In the genomic region with DNA sequence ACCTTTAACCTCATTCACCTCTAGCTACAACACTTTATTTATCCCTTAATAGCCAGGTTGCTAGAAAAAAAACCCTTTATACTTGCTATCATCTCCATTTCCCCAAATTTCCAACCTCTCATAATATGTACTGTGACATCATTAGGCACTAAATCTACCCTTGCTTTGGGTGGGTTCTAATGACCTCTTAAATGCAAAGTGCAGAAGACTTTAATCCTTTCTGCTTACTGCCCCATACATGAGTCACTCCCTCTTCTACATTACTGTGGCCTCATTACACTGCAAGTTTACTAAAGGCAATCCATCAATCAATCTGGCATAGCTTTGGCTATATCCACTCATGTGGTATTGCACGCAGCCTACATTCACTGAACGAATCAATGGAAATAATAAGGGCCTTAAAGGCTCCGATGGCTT, we compare ENCODE assay signal across 23 cellular contexts.
DNase-seq lines count a peak whose midpoint lies in the region; ATAC-seq, FAIRE-seq and TF ChIP-seq lines count a peak whose summit lies in the region.
"Had no signal": no experiment of that assay in that cellular context is flagged by ENCODE, and none has a peak within 500 bp of the region (broad histone marks: within the 10 kb centered on the region; RNA-seq: fewer than 3 reads in every experiment).

No MANE protein-coding gene starts in this region.

- no peaks in the 10 kb centered on the region for H3K9me3 Mint-ChIP-seq in MCF 10A (ENCODE audit: unreplicated experiment)
- H3K9me3 Mint-ChIP-seq: activated CD8-positive, alpha-beta T cell treated with anti-CD3 and anti-CD28 coated beads for 36 hours; activated T-cell treated with anti-CD3 and anti-CD28 coated beads, Interleukin-2, amount 50 U/mL, for 24 hours; stimulated activated effector memory CD8-positive, alpha-beta T cell treated with anti-CD3 and anti-CD28 coated beads, Interleukin-12 subunit alpha, Interleukin-12 subunit beta, amount 100 ng/mL, for 72 hours had no signal

- H3K36me3 ChIP-seq in HepG2 (replicated peaks in 1 of 2; ENCODE audit: control insufficient read depth in 1 of 2, insufficient read depth in 2 of 2, low read length in 2 of 2) (no peaks in the 10 kb centered on the region), right lobe of liver (no peaks in the 10 kb centered on the region)
- H3K36me3 ChIP-seq: colonic mucosa, thyroid gland had no signal

- TF ChIP-seq POLR2A in HepG2 (IDR thresholded peaks at IDR 0.05; ENCODE audit: insufficient read depth in 1 of 2, low read depth in 2 of 2, low read length in 2 of 2) (no peak), right lobe of liver (IDR thresholded peaks at IDR 0.05) (no peak)

- H4K20me1 ChIP-seq in HepG2 (ENCODE audit: insufficient read depth, low read length), result no peaks in the 10 kb centered on the region
- H4K20me1 ChIP-seq: BLaER1 treated with 17β-estradiol and CSF1 and Interleukin-3, amounts not matched to agents 10 nM and 100 nM had no signal

- H3K27ac ChIP-seq in HepG2 (ENCODE audit: extremely low read length, insufficient read depth, low read length) (no peak overlapping the region), right lobe of liver (no peak overlapping the region)
- H3K27ac ChIP-seq: body of pancreas, colonic mucosa had no signal

- DNase-seq in HepG2 (ENCODE audit: low spot score) (no peak), right lobe of liver (no peak), RCC 7860 (ENCODE audit: low spot score) (peak; percentile 26), fibroblast of mammary gland (ENCODE audit: low read depth) (peak; percentile 44), MCF 10A (ENCODE audit: unreplicated experiment) (no peak), KG1 (lab: John Stamatoyannopoulos, UW) (no peak), ACHN (no peak)
- DNase-seq: 8988T; activated CD8-positive, alpha-beta T cell treated with anti-CD3 and anti-CD28 coated beads for 36 hours; activated naive CD4-positive, alpha-beta T cell treated with anti-CD3 and anti-CD28 coated beads, Interleukin-2, amount 10 ng/mL, durations not matched to agents 7 days and 5 days; activated T-cell treated with anti-CD3 and anti-CD28 coated beads, Interleukin-2, amount 50 U/mL, for 24 hours; body of pancreas; colonic mucosa; left colon; NCI-H1048; NCI-H2107; NCI-H69; RPMI8226; thyroid gland had no signal

- FAIRE-seq in HepG2 (lab: Jason Lieb, UNC) (no peak), RCC 7860 (lab: Jason Lieb, UNC) (peak; percentile 24)
- FAIRE-seq: TTC549 had no signal

- H3K4me3 ChIP-seq in HepG2 (replicated peaks in 1 of 3; ENCODE audit: insufficient read depth in 1 of 3, low read depth in 2 of 3, low read length in 3 of 3) (no peak overlapping the region), right lobe of liver (no peak overlapping the region), fibroblast of mammary gland (ENCODE audit: control insufficient read depth, low read depth, low read length) (no peak overlapping the region)
- H3K4me3 ChIP-seq: BLaER1 treated with 17β-estradiol and CSF1 and Interleukin-3, amounts not matched to agents 10 nM and 100 nM; body of pancreas; colonic mucosa; thyroid gland had no signal

- no peaks in the 10 kb centered on the region for H3K27me3 ChIP-seq in HepG2 (ENCODE audit: control insufficient read depth in 1 of 2, insufficient read depth in 2 of 2, low read length in 2 of 2)
- no peaks in the 10 kb centered on the region for H3K27me3 ChIP-seq in right lobe of liver
- H3K27me3 ChIP-seq: BLaER1 treated with 17β-estradiol and CSF1 and Interleukin-3, amounts not matched to agents 10 nM and 100 nM; body of pancreas; colonic mucosa; thyroid gland had no signal

- TF ChIP-seq EP300 in HepG2 (IDR thresholded peaks at IDR 0.05; ENCODE audit: low read depth in 2 of 2, low read length in 2 of 2) (no peak), HepG2 (CRISPR knock-in tag; IDR thresholded peaks at IDR 0.05; ENCODE audit: borderline replicate concordance) (no peak)

- ATAC-seq in HepG2 (peak; percentile 30; the same call in 1 of the 3 replicates), right lobe of liver (no peak), GM19351 (IDR thresholded peaks at IDR 0.05; ENCODE audit: unreplicated experiment) (no peak)
- ATAC-seq: activated CD8-positive, alpha-beta T cell treated with anti-CD3 and anti-CD28 coated beads for 36 hours; body of pancreas; left colon; stimulated activated effector memory CD8-positive, alpha-beta T cell treated with anti-CD3 and anti-CD28 coated beads, Interleukin-12 subunit alpha, Interleukin-12 subunit beta, amount 100 ng/mL, for 72 hours had no signal

- H3K4me1 ChIP-seq in HepG2 (ENCODE audit: insufficient read depth, low read length) (no peaks in the 10 kb centered on the region; the same call in 1 of the 2 replicates), right lobe of liver (no peaks in the 10 kb centered on the region)
- H3K4me1 ChIP-seq: body of pancreas, colonic mucosa had no signal

- no peak for TF ChIP-seq RAD21 in HepG2 (CRISPR knock-in tag; IDR thresholded peaks at IDR 0.05)

- peaks cover 15% of the 10 kb centered on the region for H3K4me1 Mint-ChIP-seq in MCF 10A (ENCODE audit: insufficient read depth, unreplicated experiment)
- H3K4me1 Mint-ChIP-seq: activated naive CD4-positive, alpha-beta T cell treated with anti-CD3 and anti-CD28 coated beads, Interleukin-2, amount 10 ng/mL, durations not matched to agents 7 days and 5 days; stimulated activated effector memory CD8-positive, alpha-beta T cell treated with anti-CD3 and anti-CD28 coated beads, Interleukin-12 subunit alpha, Interleukin-12 subunit beta, amount 100 ng/mL, for 72 hours had no signal

- POLR2A ChIA-PET in HepG2 (lab: Yijun Ruan, JAX), result no interaction called here
- POLR2A ChIA-PET in MCF 10A (lab: Yijun Ruan, JAX), result interaction anchor here (1.0 to 1.5 kb wide), 2 partner anchors 10 to 14 kb away, joined by 4 to 5 read pairs; no protein-coding TSS in a partner anchor

- H3K9ac ChIP-seq in HepG2 (ENCODE audit: insufficient read depth, low read depth, low read length), result no peak overlapping the region
- H3K9ac ChIP-seq: BLaER1 treated with 17β-estradiol and CSF1 and Interleukin-3, amounts not matched to agents 10 nM and 100 nM had no signal

- no peak overlapping the region for H3K4me2 ChIP-seq in HepG2 (ENCODE audit: low read depth, low read length)

- BruUV-seq in HepG2 (replicated peaks; lab: Mats Ljungman, UMichigan) (no TSS peak), MCF 10A (replicated peaks; lab: Mats Ljungman, UMichigan) (no TSS peak)

- H2AFZ ChIP-seq in HepG2 (ENCODE audit: low read length), result no peak overlapping the region

- in situ Hi-C loops in HepG2 (cut with HindIII; ENCODE audit: extremely low pct_ligation_motif_present, low pct_unique_long_range_greater_than_20kb) (no loop called here), ACHN (cut with HindIII; ENCODE audit: low pct_ligation_motif_present, low pct_unique_long_range_greater_than_20kb, low sequenced_read_pairs) (no loop called here)

- intact Hi-C loops in HepG2 (cut with micrococcal nuclease; ENCODE audit: unreplicated experiment) (no loop called here), right lobe of liver (cut with DNase I) (no loop called here), MCF 10A (cut with micrococcal nuclease) (no loop called here)

- no peak for TF ChIP-seq CTCF in HepG2 (CRISPR knock-in tag; IDR thresholded peaks at IDR 0.05)
- no peak for TF ChIP-seq CTCF in right lobe of liver (IDR thresholded peaks at IDR 0.05)
- TF ChIP-seq CTCF in fibroblast of mammary gland (conservative IDR thresholded peaks at IDR 0.05; ENCODE audit: control insufficient read depth, insufficient read depth, low read depth, low read length), result no peak
- no peak for TF ChIP-seq CTCF in MCF 10A (IDR thresholded peaks at IDR 0.05; ENCODE audit: unreplicated experiment)

- no peaks in the 10 kb centered on the region for H3K36me3 Mint-ChIP-seq in MCF 10A (ENCODE audit: insufficient read depth, unreplicated experiment)

- no peaks in the 10 kb centered on the region for H3K27me3 Mint-ChIP-seq in MCF 10A (ENCODE audit: insufficient read depth, unreplicated experiment)
- H3K27me3 Mint-ChIP-seq: activated CD8-positive, alpha-beta T cell treated with anti-CD3 and anti-CD28 coated beads for 36 hours; activated naive CD4-positive, alpha-beta T cell treated with anti-CD3 and anti-CD28 coated beads, Interleukin-2, amount 10 ng/mL, durations not matched to agents 7 days and 5 days; activated T-cell treated with anti-CD3 and anti-CD28 coated beads, Interleukin-2, amount 50 U/mL, for 24 hours had no signal

- H3K27ac Mint-ChIP-seq in MCF 10A (ENCODE audit: low read depth, unreplicated experiment), result no peak overlapping the region
- H3K27ac Mint-ChIP-seq: activated CD8-positive, alpha-beta T cell treated with anti-CD3 and anti-CD28 coated beads for 36 hours; activated naive CD4-positive, alpha-beta T cell treated with anti-CD3 and anti-CD28 coated beads, Interleukin-2, amount 10 ng/mL, durations not matched to agents 7 days and 5 days; activated T-cell treated with anti-CD3 and anti-CD28 coated beads, Interleukin-2, amount 50 U/mL, for 24 hours; stimulated activated effector memory CD8-positive, alpha-beta T cell treated with anti-CD3 and anti-CD28 coated beads, Interleukin-12 subunit alpha, Interleukin-12 subunit beta, amount 100 ng/mL, for 72 hours had no signal

- CTCF ChIA-PET in HepG2 (lab: Yijun Ruan, JAX; ENCODE audit: low intra/inter-chr PET ratio, low total read pairs), result no interaction called here
- CTCF ChIA-PET in MCF 10A (lab: Yijun Ruan, JAX), result interaction anchor here (0.6 to 1.4 kb wide), 2 partner anchors 12 to 1220 kb away, joined by 3 to 5 read pairs; no protein-coding TSS in a partner anchor

- no peaks in the 10 kb centered on the region for H3K9me3 ChIP-seq in HepG2 (ENCODE audit: low read length)
- H3K9me3 ChIP-seq in right lobe of liver, result no peaks in the 10 kb centered on the region
- H3K9me3 ChIP-seq: body of pancreas, colonic mucosa, thyroid gland had no signal

- H3K4me3 Mint-ChIP-seq in MCF 10A (ENCODE audit: unreplicated experiment), result no peak overlapping the region
- H3K4me3 Mint-ChIP-seq: activated CD8-positive, alpha-beta T cell treated with anti-CD3 and anti-CD28 coated beads for 36 hours; activated naive CD4-positive, alpha-beta T cell treated with anti-CD3 and anti-CD28 coated beads, Interleukin-2, amount 10 ng/mL, durations not matched to agents 7 days and 5 days; activated T-cell treated with anti-CD3 and anti-CD28 coated beads, Interleukin-2, amount 50 U/mL, for 24 hours; stimulated activated effector memory CD8-positive, alpha-beta T cell treated with anti-CD3 and anti-CD28 coated beads, Interleukin-12 subunit alpha, Interleukin-12 subunit beta, amount 100 ng/mL, for 72 hours had no signal

- WGBS in HepG2 (ENCODE audit: low lambda C conversion rate), result 97% methylated on average over 3 of the region's 3 CpGs
- 100% methylated on average over 3 of the region's 3 CpGs for WGBS in right lobe of liver (ENCODE audit: insufficient coverage, low coverage, low lambda C conversion rate, missing lambda C conversion rate)

- no peaks in the 10 kb centered on the region for H3K79me2 ChIP-seq in HepG2 (ENCODE audit: insufficient read depth, low read length)

TF ChIP-seq in HepG2, 621 proteins besides CTCF, POLR2A, EP300 and RAD21 (continues in another document):
- no peak for TF ChIP-seq HOXD1 (CRISPR knock-in tag; IDR thresholded peaks at IDR 0.05)
- TF ChIP-seq FOSL2 (CRISPR knock-in tag; IDR thresholded peaks at IDR 0.05), result no peak
- TF ChIP-seq SNRNP70 (IDR thresholded peaks at IDR 0.05; ENCODE audit: low read depth, low read length), result no peak
- peak; percentile 63; the same call in 1 of the 2 replicates for TF ChIP-seq ATF7 (IDR thresholded peaks at IDR 0.05)
- no peak for TF ChIP-seq ATF7 (CRISPR knock-in tag; IDR thresholded peaks at IDR 0.05)

Comparison
In these comparisons a context has a peak if more than half of its experiments do, and no peak if none do; other contexts are left out.
1. DNase-seq: peak in RCC 7860 (single experiment) and fibroblast of mammary gland (single experiment); none in HepG2 (single experiment), right lobe of liver (0 of 3), MCF 10A (single experiment), KG1 (single experiment) and ACHN (single experiment).